Comparison of ENCODE assay signal across 1 cellular context in genomic region chr3:153161714-153162512, GRCh38.
TF ChIP-seq lines count a peak whose summit lies in the region.

Gene RAP2B, plus strand, starts transcription at chr3:153162226. Its CDS starts 468 bp downstream, at chr3:153162694.

TF ChIP-seq in K562, 482 proteins besides CTCF, POLR2A, EP300 and RAD21 (continued from another document and continues in another):
- no peak for TF ChIP-seq CHD7 (IDR thresholded peaks at IDR 0.05; ENCODE audit: low read depth, low read length)
- no peak for TF ChIP-seq ZNF79 (CRISPR knock-in tag; IDR thresholded peaks at IDR 0.05; ENCODE audit: low read depth)
- TF ChIP-seq ZNF766 (CRISPR knock-in tag; conservative IDR thresholded peaks at IDR 0.05) = 0 out of 2 replicates have a peak, but pooled peaks have one; percentile 11
- no peak for TF ChIP-seq ZNF274 (IDR thresholded peaks at IDR 0.05; ENCODE audit: borderline replicate concordance, low read depth, low read length)
- TF ChIP-seq MXI1 (IDR thresholded peaks at IDR 0.05; ENCODE audit: low read depth, low read length) = no peak
- no peak for TF ChIP-seq LARP7 (IDR thresholded peaks at IDR 0.05)
- TF ChIP-seq TEAD2 (tag; IDR thresholded peaks at IDR 0.05) = no peak
- TF ChIP-seq, protein P1, sequence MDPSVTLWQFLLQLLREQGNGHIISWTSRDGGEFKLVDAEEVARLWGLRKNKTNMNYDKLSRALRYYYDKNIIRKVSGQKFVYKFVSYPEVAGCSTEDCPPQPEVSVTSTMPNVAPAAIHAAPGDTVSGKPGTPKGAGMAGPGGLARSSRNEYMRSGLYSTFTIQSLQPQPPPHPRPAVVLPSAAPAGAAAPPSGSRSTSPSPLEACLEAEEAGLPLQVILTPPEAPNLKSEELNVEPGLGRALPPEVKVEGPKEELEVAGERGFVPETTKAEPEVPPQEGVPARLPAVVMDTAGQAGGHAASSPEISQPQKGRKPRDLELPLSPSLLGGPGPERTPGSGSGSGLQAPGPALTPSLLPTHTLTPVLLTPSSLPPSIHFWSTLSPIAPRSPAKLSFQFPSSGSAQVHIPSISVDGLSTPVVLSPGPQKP (CRISPR knock-in tag; IDR thresholded peaks at IDR 0.05) = no peak
- no peak for TF ChIP-seq MCM3 (IDR thresholded peaks at IDR 0.05)
- peak; percentile 15 for TF ChIP-seq KDM5B (IDR thresholded peaks at IDR 0.05; ENCODE audit: insufficient replicate concordance, low read depth, low read length)
- TF ChIP-seq DMBX1 (CRISPR knock-in tag; IDR thresholded peaks at IDR 0.05; ENCODE audit: borderline replicate concordance) = peak; percentile 41; the same call in 1 of the 2 replicates
- TF ChIP-seq TRIM28 (IDR thresholded peaks at IDR 0.05) = no peak
- TF ChIP-seq E2F3 (CRISPR knock-in tag; IDR thresholded peaks at IDR 0.05) = peak; percentile 75
- TF ChIP-seq ZNF57 (CRISPR knock-in tag; IDR thresholded peaks at IDR 0.05) = no peak
- TF ChIP-seq ZNF778 (CRISPR knock-in tag; IDR thresholded peaks at IDR 0.05) = no peak
- no peak for TF ChIP-seq SMARCA5 (IDR thresholded peaks at IDR 0.05)
- no peak; a peak in 1 of 4 replicates for TF ChIP-seq SIN3A (IDR thresholded peaks at IDR 0.05; ENCODE audit: borderline replicate concordance in 2 of 2, control insufficient read depth in 1 of 2, low read depth in 2 of 2, low read length in 2 of 2)
- TF ChIP-seq MYC (IDR thresholded peaks at IDR 0.05; ENCODE audit: low read depth, low read length) = peak; percentile 58; the same call in 1 of the 2 replicates
- 0 out of 2 replicates have a peak, but pooled peaks have one; percentile 49 for TF ChIP-seq MYC (CRISPR knock-in tag; IDR thresholded peaks at IDR 0.05; ENCODE audit: borderline replicate concordance, low read depth)
- peak; percentile 97 for TF ChIP-seq THAP12 (CRISPR knock-in tag; IDR thresholded peaks at IDR 0.05)
- TF ChIP-seq DACH1 (IDR thresholded peaks at IDR 0.05; ENCODE audit: partially characterized antibody) = no peak
- no peak for TF ChIP-seq ADNP (tag; IDR thresholded peaks at IDR 0.05)
- TF ChIP-seq ZFX (CRISPR knock-in tag; IDR thresholded peaks at IDR 0.05) = peak; percentile 85
- no peak for TF ChIP-seq ZNF76 (CRISPR knock-in tag; IDR thresholded peaks at IDR 0.05; ENCODE audit: borderline replicate concordance)
- TF ChIP-seq HMBOX1 (IDR thresholded peaks at IDR 0.05) = no peak
- no peak; the same call in 1 of the 2 replicates for TF ChIP-seq ZNF12 (CRISPR knock-in tag; IDR thresholded peaks at IDR 0.05)
- no peak for TF ChIP-seq PHTF2 (CRISPR knock-in tag; IDR thresholded peaks at IDR 0.05)
- TF ChIP-seq, protein P2, sequence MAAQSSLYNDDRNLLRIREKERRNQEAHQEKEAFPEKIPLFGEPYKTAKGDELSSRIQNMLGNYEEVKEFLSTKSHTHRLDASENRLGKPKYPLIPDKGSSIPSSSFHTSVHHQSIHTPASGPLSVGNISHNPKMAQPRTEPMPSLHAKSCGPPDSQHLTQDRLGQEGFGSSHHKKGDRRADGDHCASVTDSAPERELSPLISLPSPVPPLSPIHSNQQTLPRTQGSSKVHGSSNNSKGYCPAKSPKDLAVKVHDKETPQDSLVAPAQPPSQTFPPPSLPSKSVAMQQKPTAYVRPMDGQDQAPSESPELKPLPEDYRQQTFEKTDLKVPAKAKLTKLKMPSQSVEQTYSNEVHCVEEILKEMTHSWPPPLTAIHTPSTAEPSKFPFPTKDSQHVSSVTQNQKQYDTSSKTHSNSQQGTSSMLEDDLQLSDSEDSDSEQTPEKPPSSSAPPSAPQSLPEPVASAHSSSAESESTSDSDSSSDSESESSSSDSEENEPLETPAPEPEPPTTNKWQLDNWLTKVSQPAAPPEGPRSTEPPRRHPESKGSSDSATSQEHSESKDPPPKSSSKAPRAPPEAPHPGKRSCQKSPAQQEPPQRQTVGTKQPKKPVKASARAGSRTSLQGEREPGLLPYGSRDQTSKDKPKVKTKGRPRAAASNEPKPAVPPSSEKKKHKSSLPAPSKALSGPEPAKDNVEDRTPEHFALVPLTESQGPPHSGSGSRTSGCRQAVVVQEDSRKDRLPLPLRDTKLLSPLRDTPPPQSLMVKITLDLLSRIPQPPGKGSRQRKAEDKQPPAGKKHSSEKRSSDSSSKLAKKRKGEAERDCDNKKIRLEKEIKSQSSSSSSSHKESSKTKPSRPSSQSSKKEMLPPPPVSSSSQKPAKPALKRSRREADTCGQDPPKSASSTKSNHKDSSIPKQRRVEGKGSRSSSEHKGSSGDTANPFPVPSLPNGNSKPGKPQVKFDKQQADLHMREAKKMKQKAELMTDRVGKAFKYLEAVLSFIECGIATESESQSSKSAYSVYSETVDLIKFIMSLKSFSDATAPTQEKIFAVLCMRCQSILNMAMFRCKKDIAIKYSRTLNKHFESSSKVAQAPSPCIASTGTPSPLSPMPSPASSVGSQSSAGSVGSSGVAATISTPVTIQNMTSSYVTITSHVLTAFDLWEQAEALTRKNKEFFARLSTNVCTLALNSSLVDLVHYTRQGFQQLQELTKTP (IDR thresholded peaks at IDR 0.05; ENCODE audit: low read depth in 1 of 2, partially characterized antibody in 2 of 2) = no peak
- no peak for TF ChIP-seq HOMEZ (CRISPR knock-in tag; IDR thresholded peaks at IDR 0.05)
- no peak for TF ChIP-seq MAFF (IDR thresholded peaks at IDR 0.05; ENCODE audit: low read length)
- no peak for TF ChIP-seq CSDE1 (IDR thresholded peaks at IDR 0.05)
- TF ChIP-seq U2AF2 (optimal IDR thresholded peaks at IDR 0.05; ENCODE audit: low read depth, low read length) = no peak
- TF ChIP-seq ZNF224 (CRISPR knock-in tag; IDR thresholded peaks at IDR 0.05) = no peak
- TF ChIP-seq SP2 (IDR thresholded peaks at IDR 0.05; ENCODE audit: extremely low read depth, low read depth, low read length, poor library complexity, severe bottlenecking) = no peak
- TF ChIP-seq MBD1 (CRISPR knock-in tag; IDR thresholded peaks at IDR 0.05) = no peak
- TF ChIP-seq POLR3A (IDR thresholded peaks at IDR 0.05; ENCODE audit: borderline replicate concordance, extremely low read depth, insufficient read depth, insufficient read length) = no peak
- TF ChIP-seq LCOR (CRISPR knock-in tag; IDR thresholded peaks at IDR 0.05) = peak; percentile 43; the same call in 1 of the 2 replicates
- TF ChIP-seq ZNF3 (CRISPR knock-in tag; IDR thresholded peaks at IDR 0.05) = no peak
- no peak for TF ChIP-seq HNRNPH1 (optimal IDR thresholded peaks at IDR 0.05; ENCODE audit: low read depth, low read length)
- no peak for TF ChIP-seq ZNF324 (CRISPR knock-in tag; IDR thresholded peaks at IDR 0.05)
